3 cellular contexts compared by ENCODE assay signal in genomic region chr3:139803294-139803693, GRCh38.
"Had no signal": no experiment of that assay in that cellular context is flagged by ENCODE, and none has a peak within 500 bp of the region (broad histone marks: within the 10 kb centered on the region; RNA-seq: fewer than 3 reads in every experiment).

No MANE protein-coding gene starts in this region.

- H3K4me3 ChIP-seq: GM12878 had no signal

- DNase-seq: GDM1, GF-D8 had no signal

- ATAC-seq: GM12878 had no signal
